ENCODE assay signal across 8 cellular contexts in the genomic region with DNA sequence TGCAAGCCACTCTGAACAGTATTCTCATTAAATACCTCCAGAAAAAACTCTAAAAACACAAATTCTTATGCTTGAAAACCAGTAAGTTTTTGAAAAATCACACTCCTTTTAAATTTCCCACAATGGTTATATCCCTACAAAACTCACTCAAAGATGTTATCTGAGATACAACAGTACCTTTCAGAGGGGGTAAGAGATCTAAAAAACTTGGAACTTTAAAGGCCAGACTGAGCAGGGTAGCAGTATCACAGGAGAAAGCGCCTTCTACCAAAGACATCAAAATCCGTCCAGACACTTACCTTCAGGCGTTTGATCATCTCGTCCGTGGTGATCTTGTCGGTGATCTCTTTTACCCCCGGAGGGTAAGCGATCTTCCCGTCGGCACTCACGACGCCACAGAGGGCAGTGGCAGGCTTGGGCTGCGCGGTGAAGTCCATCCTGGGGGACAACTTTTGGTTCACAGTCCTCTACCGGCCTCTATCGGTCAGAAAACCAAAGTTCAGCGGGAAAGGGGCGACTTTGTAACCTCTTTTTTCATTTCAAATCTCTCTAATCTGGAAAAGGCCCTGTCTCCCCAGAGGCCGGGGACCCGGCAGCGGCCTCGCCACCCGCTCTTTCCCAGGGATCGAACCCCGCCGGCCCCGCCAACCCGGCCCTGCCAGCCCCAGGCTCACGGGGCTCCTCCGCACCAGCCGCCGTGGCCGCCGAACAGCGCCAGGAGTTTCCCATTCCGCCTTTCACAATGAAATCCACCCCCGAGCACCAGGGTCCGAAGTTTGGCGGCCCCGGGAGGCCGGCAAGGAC. TPM values are rescaled to one million over a fixed set of nuclear protein-coding genes. Genes with fewer than 3 reads are reported as not detected.
A peak's percentile ranks its signal among the peaks of the same experiment; 100 is the strongest.
DNase-seq lines count a peak whose midpoint lies in the region; ATAC-seq and TF ChIP-seq lines count a peak whose summit lies in the region.

No MANE protein-coding gene starts in this region.

- peak overlapping the region; percentile 92 for H3K4me3 ChIP-seq in Caco-2 (ENCODE audit: low read depth, low read length)
- peak overlapping the region; percentile 95 for H3K4me3 ChIP-seq in LNCaP clone FGC (ENCODE audit: low read depth, low read length)

- peaks cover 19% of the 10 kb centered on the region for H3K4me1 ChIP-seq in Caco-2

- peaks cover 40% of the 10 kb centered on the region for H3K36me3 Mint-ChIP-seq in Caco-2 (ENCODE audit: insufficient read depth, unreplicated experiment)
- peaks cover 20% of the 10 kb centered on the region for H3K36me3 Mint-ChIP-seq in natural killer cell treated with Interleukin-12 subunit alpha and Interleukin-12 subunit beta and Interleukin-15 and Interleukin-18, amount 100 ng/mL, for 72 hours

- TF ChIP-seq CTCF in Caco-2 (IDR thresholded peaks at IDR 0.05; ENCODE audit: insufficient read depth in 1 of 2, low read depth in 1 of 2, low read length in 1 of 2, severe bottlenecking in 1 of 2, unreplicated experiment in 1 of 2) (peak; percentile 84 to 88), LNCaP clone FGC (IDR thresholded peaks at IDR 0.05; ENCODE audit: control insufficient read depth, extremely low read depth, insufficient read depth) (peak; percentile 81)

- CTCF ChIA-PET in Caco-2 (lab: Charles Lee): interaction anchor here (0.6 kb wide), 1 partner anchor 300 kb away, joined by 6 read pairs; no protein-coding TSS in a partner anchor

- H3K36me3 ChIP-seq in Caco-2 (ENCODE audit: control insufficient read depth, insufficient read depth, low read length): peaks cover 1% of the 10 kb centered on the region; the same call in 1 of the 2 replicates

- no peaks in the 10 kb centered on the region for H3K27me3 Mint-ChIP-seq in Caco-2 (ENCODE audit: insufficient read depth, unreplicated experiment)
- no peaks in the 10 kb centered on the region for H3K27me3 Mint-ChIP-seq in natural killer cell treated with Interleukin-12 subunit alpha and Interleukin-12 subunit beta and Interleukin-15 and Interleukin-18, amount 100 ng/mL, for 72 hours

- no peaks in the 10 kb centered on the region for H3K9me3 Mint-ChIP-seq in Caco-2 (ENCODE audit: unreplicated experiment)
- H3K9me3 Mint-ChIP-seq in natural killer cell treated with Interleukin-12 subunit alpha and Interleukin-12 subunit beta and Interleukin-15 and Interleukin-18, amount 100 ng/mL, for 72 hours: no peaks in the 10 kb centered on the region

- H3K27me3 ChIP-seq in Caco-2 (replicated peaks; ENCODE audit: control insufficient read depth, insufficient read depth, low read length): no peaks in the 10 kb centered on the region

- H3K4me1 Mint-ChIP-seq in Caco-2 (ENCODE audit: low read depth, unreplicated experiment): peaks cover 6% of the 10 kb centered on the region
- H3K4me1 Mint-ChIP-seq in natural killer cell treated with Interleukin-12 subunit alpha and Interleukin-12 subunit beta and Interleukin-15 and Interleukin-18, amount 100 ng/mL, for 72 hours (ENCODE audit: low read depth in 2 of 2): peaks cover 26 to 32% of the 10 kb centered on the region in 2 donors

- POLR2A ChIA-PET in Caco-2 (lab: Charles Lee): interaction anchor here (0.6 kb wide), 1 partner anchor 22 kb away, joined by 4 read pairs; no protein-coding TSS in a partner anchor

- ATAC-seq in GM21825 (IDR thresholded peaks at IDR 0.05; ENCODE audit: unreplicated experiment): peak; percentile 33
- ATAC-seq in natural killer cell treated with Interleukin-12 subunit alpha and Interleukin-12 subunit beta and Interleukin-15 and Interleukin-18, amount 100 ng/mL, for 72 hours: peak; percentile 50 to 64

- H3K9me3 ChIP-seq in Caco-2: no peaks in the 10 kb centered on the region

- peak; percentile 83 to 85 for DNase-seq in Caco-2
- peak; percentile 54 for DNase-seq in LNCaP clone FGC (ENCODE audit: low read depth)
- DNase-seq in RPMI8226: peak; percentile 78
- DNase-seq in activated gamma-delta T cell (lab: John Stamatoyannopoulos, UW): peak; percentile 44
- DNase-seq in fibroblast of the conjunctiva (ENCODE audit: low read depth): peak; percentile 77
- DNase-seq in natural killer cell treated with Interleukin-12 subunit alpha and Interleukin-12 subunit beta and Interleukin-15 and Interleukin-18, amount 100 ng/mL, for 72 hours (ENCODE audit: low spot score): peak; percentile 85
- DNase-seq in stimulated activated naive CD4-positive, alpha-beta T cell (lab: John Stamatoyannopoulos, UW): peak; percentile 25 to 62 (median 50)

- BruUV-seq in Caco-2 (replicated peaks; lab: Mats Ljungman, UMichigan): no TSS peak

- peak overlapping the region; percentile 79 for H3K4me3 Mint-ChIP-seq in Caco-2 (ENCODE audit: unreplicated experiment)
- H3K4me3 Mint-ChIP-seq in natural killer cell treated with Interleukin-12 subunit alpha and Interleukin-12 subunit beta and Interleukin-15 and Interleukin-18, amount 100 ng/mL, for 72 hours: peak overlapping the region; percentile 93

- intact Hi-C loops in Caco-2 (cut with micrococcal nuclease; ENCODE audit: unreplicated experiment): loop anchor here (1.0 to 10.0 kb wide), 5 partner anchors 79 to 507 kb away; a partner anchor contains a TSS

- peak overlapping the region; percentile 69 for H3K27ac Mint-ChIP-seq in Caco-2 (ENCODE audit: unreplicated experiment)
- peak overlapping the region; percentile 80 to 91 for H3K27ac Mint-ChIP-seq in natural killer cell treated with Interleukin-12 subunit alpha and Interleukin-12 subunit beta and Interleukin-15 and Interleukin-18, amount 100 ng/mL, for 72 hours

RNA-seq across cellular contexts. Expression of a gene that starts 1.4 kb away (rescaled TPM):
- 78.8 and 84.0 TPM in 2 replicates for total RNA-seq in Caco-2 (2022)
- total RNA-seq in natural killer cell treated with Interleukin-12 subunit alpha and Interleukin-12 subunit beta and Interleukin-15 and Interleukin-18, amount 100 ng/mL, for 72 hours: 100 to 1,000 TPM in 1 of 2 donors, 10 to 100 TPM in 1; 84.4 to 150 TPM

Comparison
In these comparisons a context has a peak if more than half of its experiments do, and no peak if none do; other contexts are left out.
1. Peak in every context shown above with its lines: DNase-seq, ATAC-seq and H3K4me3 ChIP-seq.